In genomic region chr20:62881662-62882395, GRCh38 we compare ENCODE assay signal across 18 cellular contexts. TPM values are rescaled to one million over a fixed set of nuclear protein-coding genes. Genes with fewer than 3 reads are reported as not detected.
DNase-seq lines count a peak whose midpoint lies in the region; ATAC-seq and TF ChIP-seq lines count a peak whose summit lies in the region.
"Had no signal": no experiment of that assay in that cellular context is flagged by ENCODE, and none has a peak within 500 bp of the region (broad histone marks: within the 10 kb centered on the region; RNA-seq: fewer than 3 reads in every experiment).

No MANE protein-coding gene starts in this region.

- H3K4me1 ChIP-seq in neural progenitor cell (peaks cover 9% of the 10 kb centered on the region), ascending aorta (peaks cover 5% of the 10 kb centered on the region in 2 donors)

- no peak overlapping the region for H3K4me2 ChIP-seq in neural progenitor cell
- H3K4me2 ChIP-seq: KMS-11 had no signal

- no peaks in the 10 kb centered on the region for H3K9me3 Mint-ChIP-seq in activated T-cell treated with anti-CD3 and anti-CD28 coated beads, Interleukin-2, amount 50 U/mL, for 24 hours
- H3K9me3 Mint-ChIP-seq in activated T-cell treated with anti-CD3 and anti-CD28 coated beads, Interleukin-2, amount 50 U/mL, for 72 hours = no peaks in the 10 kb centered on the region
- no peaks in the 10 kb centered on the region for H3K9me3 Mint-ChIP-seq in central memory CD8-positive, alpha-beta T cell
- no peaks in the 10 kb centered on the region for H3K9me3 Mint-ChIP-seq in neural progenitor cell
- H3K9me3 Mint-ChIP-seq: CD4-positive, CD25-positive, alpha-beta regulatory T cell had no signal

- H3K27ac ChIP-seq in neural progenitor cell (no peak overlapping the region), ascending aorta (no peak overlapping the region)
- H3K27ac ChIP-seq: KMS-11 had no signal

- no peak overlapping the region for H2AFZ ChIP-seq in neural progenitor cell (replicated peaks)

- H3K9me3 ChIP-seq in neural progenitor cell (ENCODE audit: low read depth) (no peaks in the 10 kb centered on the region), ascending aorta (no peaks in the 10 kb centered on the region)

- intact Hi-C loops in ascending aorta (cut with DNase I) = no loop called here

- peaks cover 2% of the 10 kb centered on the region for H3K4me1 Mint-ChIP-seq in activated T-cell treated with anti-CD3 and anti-CD28 coated beads, Interleukin-2, amount 50 U/mL, for 24 hours (ENCODE audit: low read depth)
- H3K4me1 Mint-ChIP-seq in activated T-cell treated with anti-CD3 and anti-CD28 coated beads, Interleukin-2, amount 50 U/mL, for 72 hours (ENCODE audit: low read depth) = peaks cover 8% of the 10 kb centered on the region
- H3K4me1 Mint-ChIP-seq in central memory CD8-positive, alpha-beta T cell = peaks cover 4% of the 10 kb centered on the region
- H3K4me1 Mint-ChIP-seq in neural progenitor cell = peaks cover 4% of the 10 kb centered on the region

- TF ChIP-seq CTCF in neural progenitor cell (IDR thresholded peaks at IDR 0.05) (no peak), ascending aorta (IDR thresholded peaks at IDR 0.05) (no peak)

- peaks cover 50% of the 10 kb centered on the region for H3K36me3 Mint-ChIP-seq in activated T-cell treated with anti-CD3 and anti-CD28 coated beads, Interleukin-2, amount 50 U/mL, for 24 hours (ENCODE audit: low read depth)
- H3K36me3 Mint-ChIP-seq in activated T-cell treated with anti-CD3 and anti-CD28 coated beads, Interleukin-2, amount 50 U/mL, for 72 hours (ENCODE audit: insufficient read depth in 2 of 2) = peaks cover 6 to 7% of the 10 kb centered on the region in 2 donors
- peaks cover 11% of the 10 kb centered on the region for H3K36me3 Mint-ChIP-seq in central memory CD8-positive, alpha-beta T cell (ENCODE audit: insufficient read depth)
- H3K36me3 Mint-ChIP-seq in neural progenitor cell = peaks cover 19% of the 10 kb centered on the region

- H4K20me1 ChIP-seq in neural progenitor cell (ENCODE audit: low read depth) = no peaks in the 10 kb centered on the region

- no peaks in the 10 kb centered on the region for H3K27me3 ChIP-seq in H7 (ENCODE audit: control insufficient read depth, insufficient read depth, low read length)
- peaks cover 3% of the 10 kb centered on the region for H3K27me3 ChIP-seq in neural progenitor cell
- no peaks in the 10 kb centered on the region for H3K27me3 ChIP-seq in ascending aorta

- no peak overlapping the region for H3K4me3 ChIP-seq in H7 (ENCODE audit: insufficient read depth, low read depth, low read length)
- H3K4me3 ChIP-seq in neural progenitor cell = no peak overlapping the region
- H3K4me3 ChIP-seq in ascending aorta = no peak overlapping the region

- no peak for DNase-seq in activated T-cell treated with anti-CD3 and anti-CD28 coated beads, Interleukin-2, amount 50 U/mL, for 24 hours
- no peak for DNase-seq in activated T-cell treated with anti-CD3 and anti-CD28 coated beads, Interleukin-2, amount 50 U/mL, for 72 hours
- DNase-seq in H7 = peak; percentile 48
- no peak for DNase-seq in central memory CD8-positive, alpha-beta T cell (ENCODE audit: low spot score in 2 of 2)
- DNase-seq in neural progenitor cell (ENCODE audit: low spot score) = no peak
- no peak for DNase-seq in SHP77 treated with DMSO at 0.1 percent for 48 hours (lab: John Stamatoyannopoulos, UW)
- DNase-seq in ascending aorta (ENCODE audit: low spot score in 2 of 2) = no peak
- DNase-seq in islet precursor cell = no peak
- DNase-seq: Calu3; CD4-positive, CD25-positive, alpha-beta regulatory T cell; NCI-H1048; NCI-H1436 treated with DMSO at 0.1 percent for 48 hours; NCI-H2029 treated with DMSO at 0.1 percent for 48 hours; NCI-H2171 treated with DMSO at 0.1 percent for 48 hours; NCI-H446 treated with DMSO at 0.1 percent for 48 hours; NK-92 treated with Interleukin-12 subunit alpha and Interleukin-12 subunit beta, amount 100 ng/mL, for 24 hours; SIG-M5 had no signal

- no peak overlapping the region for H3K9ac ChIP-seq in neural progenitor cell
- H3K9ac ChIP-seq: KMS-11 had no signal

- ATAC-seq in activated T-cell treated with anti-CD3 and anti-CD28 coated beads, Interleukin-2, amount 50 U/mL, for 72 hours (replicated peaks in 1 of 2) = no peak
- ATAC-seq in central memory CD8-positive, alpha-beta T cell (replicated peaks; ENCODE audit: extremely low read depth, poor library complexity, severe bottlenecking) = no peak

- no peaks in the 10 kb centered on the region for H3K27me3 Mint-ChIP-seq in activated T-cell treated with anti-CD3 and anti-CD28 coated beads, Interleukin-2, amount 50 U/mL, for 24 hours
- H3K27me3 Mint-ChIP-seq in activated T-cell treated with anti-CD3 and anti-CD28 coated beads, Interleukin-2, amount 50 U/mL, for 72 hours (ENCODE audit: low read depth) = no peaks in the 10 kb centered on the region
- no peaks in the 10 kb centered on the region for H3K27me3 Mint-ChIP-seq in central memory CD8-positive, alpha-beta T cell
- H3K27me3 Mint-ChIP-seq in neural progenitor cell (ENCODE audit: insufficient read depth, low read depth) = peaks cover 7% of the 10 kb centered on the region

- peaks cover 9% of the 10 kb centered on the region for H3F3A ChIP-seq in neural progenitor cell (ENCODE audit: low read depth)

- no peak overlapping the region for H3K4me3 Mint-ChIP-seq in activated T-cell treated with anti-CD3 and anti-CD28 coated beads, Interleukin-2, amount 50 U/mL, for 24 hours
- no peak overlapping the region for H3K4me3 Mint-ChIP-seq in activated T-cell treated with anti-CD3 and anti-CD28 coated beads, Interleukin-2, amount 50 U/mL, for 72 hours
- no peak overlapping the region for H3K4me3 Mint-ChIP-seq in central memory CD8-positive, alpha-beta T cell
- H3K4me3 Mint-ChIP-seq in neural progenitor cell = peak overlapping the region; percentile 24
- H3K4me3 Mint-ChIP-seq: CD4-positive, CD25-positive, alpha-beta regulatory T cell had no signal

- no peaks in the 10 kb centered on the region for H3K79me2 ChIP-seq in neural progenitor cell (ENCODE audit: low read depth)

- H3K36me3 ChIP-seq in H7 (replicated peaks; ENCODE audit: control insufficient read depth, insufficient read depth, low read length) = no peaks in the 10 kb centered on the region; the same call in 1 of the 2 replicates
- no peaks in the 10 kb centered on the region for H3K36me3 ChIP-seq in neural progenitor cell
- peaks cover 27% of the 10 kb centered on the region in 2 donors for H3K36me3 ChIP-seq in ascending aorta

- H3K27ac Mint-ChIP-seq in activated T-cell treated with anti-CD3 and anti-CD28 coated beads, Interleukin-2, amount 50 U/mL, for 24 hours = peak overlapping the region; percentile 81
- H3K27ac Mint-ChIP-seq in activated T-cell treated with anti-CD3 and anti-CD28 coated beads, Interleukin-2, amount 50 U/mL, for 72 hours = no peak overlapping the region
- peak overlapping the region; percentile 55 for H3K27ac Mint-ChIP-seq in central memory CD8-positive, alpha-beta T cell (ENCODE audit: low read depth)
- peak overlapping the region; percentile 11 for H3K27ac Mint-ChIP-seq in neural progenitor cell
- H3K27ac Mint-ChIP-seq: CD4-positive, CD25-positive, alpha-beta regulatory T cell had no signal

RNA-seq across cellular contexts. Expression of gene TCFL5, which starts 20.2 kb away (rescaled TPM):
- total RNA-seq in activated T-cell treated with anti-CD3 and anti-CD28 coated beads, Interleukin-2, amount 50 U/mL, for 72 hours = 1 to 10 TPM; 4.4 to 4.9 TPM
- total RNA-seq in H7 (2014; rRNA removed; shearing (Covaris generic)) = 25.7 and 36.8 TPM in 2 replicates
- 29.1 and 36.3 TPM in 2 replicates for total RNA-seq in neural progenitor cell (ENCODE audit: low replicate concordance)
- 1.1 TPM for total RNA-seq in ascending aorta

RNA-seq across cellular contexts. Expression of gene DIDO1, which starts 44.5 kb away (rescaled TPM):
- 10 to 100 TPM; 50.0 TPM for total RNA-seq in activated T-cell treated with anti-CD3 and anti-CD28 coated beads, Interleukin-2, amount 50 U/mL, for 72 hours
- 53.2 and 63.4 TPM in 2 replicates for total RNA-seq in H7 (2014; rRNA removed; shearing (Covaris generic))
- total RNA-seq in neural progenitor cell (ENCODE audit: low replicate concordance) = 64.5 and 68.5 TPM in 2 replicates
- 42.4 TPM for total RNA-seq in ascending aorta

RNA-seq across cellular contexts. Expression of gene GID8, which starts 56.1 kb away (rescaled TPM):
- total RNA-seq in activated T-cell treated with anti-CD3 and anti-CD28 coated beads, Interleukin-2, amount 50 U/mL, for 72 hours = 10 to 100 TPM; 36.0 to 47.2 TPM
- 49.1 and 57.0 TPM in 2 replicates for total RNA-seq in H7 (2014; rRNA removed; shearing (Covaris generic))
- total RNA-seq in neural progenitor cell (ENCODE audit: low replicate concordance) (48.7 and 50.0 TPM in 2 replicates), ascending aorta (9.2 TPM)
